Comparison of ENCODE assay signal across 14 cellular contexts in genomic region chr17:16941072-16941641, GRCh38. TPM values are rescaled to one million over a fixed set of nuclear protein-coding genes. Genes with fewer than 3 reads are reported as not detected.
"Had no signal": no experiment of that assay in that cellular context is flagged by ENCODE, and none has a peak within 500 bp of the region (broad histone marks: within the 10 kb centered on the region; RNA-seq: fewer than 3 reads in every experiment).

No MANE protein-coding gene starts in this region.

- H3K36me3 Mint-ChIP-seq: activated naive CD4-positive, alpha-beta T cell treated with anti-CD3 and anti-CD28 coated beads, Interleukin-2, amount 50 U/mL, for 24 hours; neural progenitor cell; stimulated activated effector memory CD8-positive, alpha-beta T cell treated with anti-CD3 and anti-CD28 coated beads, Interleukin-12 subunit alpha, Interleukin-12 subunit beta, amount 100 ng/mL, for 72 hours had no signal

- H3K4me1 ChIP-seq: adrenal gland, neural progenitor cell, transverse colon had no signal

- H3K27ac ChIP-seq: adrenal gland, cardiac muscle cell, neural progenitor cell, pancreas, transverse colon had no signal

- ATAC-seq: esophagus mucosa; pancreas; stimulated activated effector memory CD8-positive, alpha-beta T cell treated with anti-CD3 and anti-CD28 coated beads, Interleukin-12 subunit alpha, Interleukin-12 subunit beta, amount 100 ng/mL, for 72 hours had no signal

- DNase-seq: activated CD4-positive, alpha-beta T cell treated with anti-CD3 and anti-CD28 coated beads, Interleukin-2, amount 50 U/mL, for 4 hours; stimulated activated CD4-positive, alpha-beta T cell treated with anti-CD3 and anti-CD28 coated beads, Interleukin-12 subunit alpha, Interleukin-12 subunit beta, amount 100 ng/mL, for 4 hours; stimulated activated CD4-positive, alpha-beta T cell treated with anti-CD3 and anti-CD28 coated beads, Interleukin-2, amount 100 ng/mL, for 24 hours; T-helper 2 cell; transverse colon had no signal

- H3K4me3 ChIP-seq: adrenal gland, cardiac muscle cell, neural progenitor cell, pancreas, transverse colon had no signal

- H3K4me2 ChIP-seq: neural progenitor cell had no signal

- H3K27me3 Mint-ChIP-seq: activated naive CD4-positive, alpha-beta T cell treated with anti-CD3 and anti-CD28 coated beads, Interleukin-2, amount 50 U/mL, for 24 hours had no signal

- H3K36me3 ChIP-seq: adrenal gland, cardiac muscle cell, neural progenitor cell, pancreas, transverse colon had no signal

- H3K27ac Mint-ChIP-seq: activated naive CD4-positive, alpha-beta T cell treated with anti-CD3 and anti-CD28 coated beads, Interleukin-2, amount 50 U/mL, for 24 hours; neural progenitor cell; stimulated activated effector memory CD8-positive, alpha-beta T cell treated with anti-CD3 and anti-CD28 coated beads, Interleukin-12 subunit alpha, Interleukin-12 subunit beta, amount 100 ng/mL, for 72 hours had no signal

- H3K4me1 Mint-ChIP-seq: activated naive CD4-positive, alpha-beta T cell treated with anti-CD3 and anti-CD28 coated beads, Interleukin-2, amount 50 U/mL, for 24 hours had no signal

- H3K4me3 Mint-ChIP-seq: activated naive CD4-positive, alpha-beta T cell treated with anti-CD3 and anti-CD28 coated beads, Interleukin-2, amount 50 U/mL, for 24 hours; neural progenitor cell; stimulated activated effector memory CD8-positive, alpha-beta T cell treated with anti-CD3 and anti-CD28 coated beads, Interleukin-12 subunit alpha, Interleukin-12 subunit beta, amount 100 ng/mL, for 72 hours had no signal

- H3K9ac ChIP-seq: neural progenitor cell had no signal

- H3K9me3 Mint-ChIP-seq: activated naive CD4-positive, alpha-beta T cell treated with anti-CD3 and anti-CD28 coated beads, Interleukin-2, amount 50 U/mL, for 24 hours; neural progenitor cell; stimulated activated effector memory CD8-positive, alpha-beta T cell treated with anti-CD3 and anti-CD28 coated beads, Interleukin-12 subunit alpha, Interleukin-12 subunit beta, amount 100 ng/mL, for 72 hours had no signal

- H3K27me3 ChIP-seq: adrenal gland, cardiac muscle cell, neural progenitor cell, pancreas, transverse colon had no signal

- H3K9me3 ChIP-seq: adrenal gland, pancreas, transverse colon had no signal

RNA-seq across cellular contexts. Expression of gene TNFRSF13B, which starts 30.8 kb away (rescaled TPM):
- total RNA-seq: adrenal gland, cardiac muscle cell, subcutaneous adipose tissue had no signal
- polyA plus RNA-seq: cardiac muscle cell, keratinocyte, pancreas had no signal
